In the genomic region with DNA sequence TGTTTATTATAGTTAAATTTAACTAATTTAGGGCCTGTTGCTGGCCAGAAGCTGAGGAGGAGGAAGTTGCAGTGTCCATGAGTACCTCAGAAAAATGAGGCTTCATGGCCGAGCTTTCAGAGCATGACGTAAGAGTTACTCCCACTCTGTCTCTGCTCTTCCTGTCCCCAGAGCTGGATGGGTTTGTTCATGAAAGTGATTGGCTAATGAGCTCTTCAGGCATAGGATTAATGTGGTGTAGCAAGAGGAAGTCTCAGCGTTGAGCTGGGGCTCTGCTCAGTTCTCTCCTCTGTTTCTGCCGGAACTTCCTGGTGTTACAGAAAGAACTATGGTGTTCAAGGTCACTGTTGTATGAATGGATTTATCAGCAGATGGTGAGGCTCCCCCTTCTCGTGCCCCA, we compare ENCODE assay signal across 1 cellular context.
TF ChIP-seq lines count a peak whose summit lies in the region.

No MANE protein-coding gene starts in this region.

TF ChIP-seq in SK-N-SH treated with all-trans-retinoic acid at 6 μM for 48 hours, 23 proteins besides CTCF, POLR2A, EP300 and RAD21 (continued from another document):
- TF ChIP-seq, protein P1, sequence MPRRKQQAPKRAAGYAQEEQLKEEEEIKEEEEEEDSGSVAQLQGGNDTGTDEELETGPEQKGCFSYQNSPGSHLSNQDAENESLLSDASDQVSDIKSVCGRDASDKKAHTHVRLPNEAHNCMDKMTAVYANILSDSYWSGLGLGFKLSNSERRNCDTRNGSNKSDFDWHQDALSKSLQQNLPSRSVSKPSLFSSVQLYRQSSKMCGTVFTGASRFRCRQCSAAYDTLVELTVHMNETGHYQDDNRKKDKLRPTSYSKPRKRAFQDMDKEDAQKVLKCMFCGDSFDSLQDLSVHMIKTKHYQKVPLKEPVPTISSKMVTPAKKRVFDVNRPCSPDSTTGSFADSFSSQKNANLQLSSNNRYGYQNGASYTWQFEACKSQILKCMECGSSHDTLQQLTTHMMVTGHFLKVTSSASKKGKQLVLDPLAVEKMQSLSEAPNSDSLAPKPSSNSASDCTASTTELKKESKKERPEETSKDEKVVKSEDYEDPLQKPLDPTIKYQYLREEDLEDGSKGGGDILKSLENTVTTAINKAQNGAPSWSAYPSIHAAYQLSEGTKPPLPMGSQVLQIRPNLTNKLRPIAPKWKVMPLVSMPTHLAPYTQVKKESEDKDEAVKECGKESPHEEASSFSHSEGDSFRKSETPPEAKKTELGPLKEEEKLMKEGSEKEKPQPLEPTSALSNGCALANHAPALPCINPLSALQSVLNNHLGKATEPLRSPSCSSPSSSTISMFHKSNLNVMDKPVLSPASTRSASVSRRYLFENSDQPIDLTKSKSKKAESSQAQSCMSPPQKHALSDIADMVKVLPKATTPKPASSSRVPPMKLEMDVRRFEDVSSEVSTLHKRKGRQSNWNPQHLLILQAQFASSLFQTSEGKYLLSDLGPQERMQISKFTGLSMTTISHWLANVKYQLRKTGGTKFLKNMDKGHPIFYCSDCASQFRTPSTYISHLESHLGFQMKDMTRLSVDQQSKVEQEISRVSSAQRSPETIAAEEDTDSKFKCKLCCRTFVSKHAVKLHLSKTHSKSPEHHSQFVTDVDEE (CRISPR knock-in tag; IDR thresholded peaks at IDR 0.05) = no peak
- TF ChIP-seq PPARA (CRISPR knock-in tag; IDR thresholded peaks at IDR 0.05; ENCODE audit: borderline replicate concordance) = no peak
- no peak for TF ChIP-seq ZNF70 (CRISPR knock-in tag; IDR thresholded peaks at IDR 0.05)
